ENCODE assay signal across 8 cellular contexts in the genomic region with DNA sequence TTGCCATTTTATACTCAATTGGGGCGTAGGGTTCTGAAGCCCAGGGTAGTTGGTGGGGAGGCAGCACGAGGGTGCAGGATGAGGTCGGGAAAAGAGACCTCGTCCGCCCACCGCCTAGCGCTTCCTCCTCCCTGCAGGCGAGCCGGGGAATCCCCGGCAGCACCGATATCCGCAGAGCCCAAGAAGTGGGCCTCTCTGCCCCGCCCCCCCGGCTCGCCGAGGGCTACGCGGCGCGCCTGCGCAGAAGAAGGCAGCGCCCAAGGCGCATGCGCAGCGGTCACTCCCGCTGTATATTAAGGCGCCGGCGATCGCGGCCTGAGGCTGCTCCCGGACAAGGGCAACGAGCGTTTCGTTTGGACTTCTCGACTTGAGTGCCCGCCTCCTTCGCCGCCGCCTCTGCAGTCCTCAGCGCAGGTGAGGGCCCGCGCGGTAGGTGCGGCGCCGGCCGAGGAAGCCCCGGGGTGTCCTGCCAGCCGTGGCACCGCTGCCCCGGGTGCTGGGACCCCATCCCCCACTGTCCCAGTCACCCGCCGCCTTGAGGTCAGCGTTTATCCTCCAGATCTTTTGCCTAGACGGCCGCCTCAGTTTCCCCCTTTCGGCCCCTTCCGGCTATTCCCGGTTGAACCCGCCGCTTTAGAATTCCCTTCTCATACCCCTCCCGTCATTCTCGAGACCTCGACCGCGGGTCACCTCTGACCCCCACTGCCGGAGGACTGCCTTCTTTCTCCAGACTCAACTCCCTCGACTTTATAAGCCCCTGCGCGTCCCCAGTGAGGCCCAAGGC. TPM values are rescaled to one million over a fixed set of nuclear protein-coding genes. Genes with fewer than 3 reads are reported as not detected.
A peak's percentile ranks its signal among the peaks of the same experiment; 100 is the strongest.
DNase-seq lines count a peak whose midpoint lies in the region; ATAC-seq and TF ChIP-seq lines count a peak whose summit lies in the region.

Gene ALAS1 (plus strand): TSS at position 319 of the 784 bp plus-strand sequence. CDS start 1,082 bp downstream, outside the sequence.

- no peaks in the 10 kb centered on the region for H3K9me3 ChIP-seq in transverse colon

- peaks cover 62% of the 10 kb centered on the region for H3K4me1 Mint-ChIP-seq in activated naive CD8-positive, alpha-beta T cell treated with anti-CD3 and anti-CD28 coated beads, Interleukin-2, amount 50 U/mL, for 24 hours

- intact Hi-C loops in cardiac septum (cut with DNase I) = loop anchor here (2.0 kb wide), 1 partner anchor 43 kb away; the partner anchor contains the start of gene POC1A
- intact Hi-C loops in transverse colon (cut with DNase I; ENCODE audit: low total_unique reads) = no loop called here

- peaks cover 0 to 11% (median 4%) of the 10 kb centered on the region in 4 donors for H3K36me3 ChIP-seq in transverse colon

- TF ChIP-seq CTCF in GM12874 (IDR thresholded peaks at IDR 0.05; ENCODE audit: insufficient read depth, low read depth, low read length) = 0 out of 2 replicates have a peak, but pooled peaks have one; percentile 7
- TF ChIP-seq CTCF in transverse colon (IDR thresholded peaks at IDR 0.05) = peak in 3 of 5 experiments; percentile 15 to 59 (median 37)

- 0% methylated on average over 9 to 53 of the region's 71 CpGs for WGBS in transverse colon (ENCODE audit: low coverage in 1 of 2), 2 donors

- DNase-seq in NCI-H1105 treated with DMSO at 0.1 percent for 48 hours (lab: John Stamatoyannopoulos, UW) = peak; percentile 66
- peak; percentile 85 for DNase-seq in SW480 (ENCODE audit: low spot score)
- DNase-seq in activated naive CD8-positive, alpha-beta T cell treated with anti-CD3 and anti-CD28 coated beads, Interleukin-2, amount 50 U/mL, for 24 hours = peak; percentile 97
- peak; percentile 96 for DNase-seq in cardiac septum (ENCODE audit: low spot score)
- DNase-seq in pons (ENCODE audit: low spot score) = peak; percentile 90
- peak; percentile 96 for DNase-seq in transverse colon

- H3K27me3 Mint-ChIP-seq in activated naive CD8-positive, alpha-beta T cell treated with anti-CD3 and anti-CD28 coated beads, Interleukin-2, amount 50 U/mL, for 24 hours = no peaks in the 10 kb centered on the region

- H3K36me3 Mint-ChIP-seq in activated naive CD8-positive, alpha-beta T cell treated with anti-CD3 and anti-CD28 coated beads, Interleukin-2, amount 50 U/mL, for 24 hours (ENCODE audit: low read depth) = peaks cover 30% of the 10 kb centered on the region

- in situ Hi-C loops in transverse colon (cut with MboI; ENCODE audit: low pct_ligation_motif_present in 1 of 4, low pct_unique_long_range_greater_than_20kb in 1 of 4, low sequenced_read_pairs in 3 of 4) = no loop called here

- no peaks in the 10 kb centered on the region for H3K27me3 ChIP-seq in transverse colon

- peak within 1 kb of the TSS; percentile 65 to 99 (median 80) for H3K4me3 ChIP-seq in transverse colon

- peak within 1 kb of the TSS; percentile 89 for H3K27ac Mint-ChIP-seq in activated naive CD8-positive, alpha-beta T cell treated with anti-CD3 and anti-CD28 coated beads, Interleukin-2, amount 50 U/mL, for 24 hours

- ATAC-seq in HG02642 (IDR thresholded peaks at IDR 0.05; ENCODE audit: poor library complexity, unreplicated experiment) = peak; percentile 78
- peak; percentile 95 for ATAC-seq in activated naive CD8-positive, alpha-beta T cell treated with anti-CD3 and anti-CD28 coated beads, Interleukin-2, amount 50 U/mL, for 24 hours

- peak within 1 kb of the TSS; percentile 87 to 93 (median 89) for H3K27ac ChIP-seq in transverse colon

- H3K4me3 Mint-ChIP-seq in activated naive CD8-positive, alpha-beta T cell treated with anti-CD3 and anti-CD28 coated beads, Interleukin-2, amount 50 U/mL, for 24 hours = peak within 1 kb of the TSS; percentile 94

- TF ChIP-seq EP300 in transverse colon (IDR thresholded peaks at IDR 0.05; ENCODE audit: low read depth) = peak; percentile 5

- peaks cover 20 to 82% (median 33%) of the 10 kb centered on the region in 4 donors for H3K4me1 ChIP-seq in transverse colon

- H3K9me3 Mint-ChIP-seq in activated naive CD8-positive, alpha-beta T cell treated with anti-CD3 and anti-CD28 coated beads, Interleukin-2, amount 50 U/mL, for 24 hours = no peaks in the 10 kb centered on the region

- peak; percentile 97 for TF ChIP-seq POLR2A in transverse colon (IDR thresholded peaks at IDR 0.05)

RNA-seq across cellular contexts. Expression of gene ALAS1, which starts in this region (rescaled TPM):
- total RNA-seq in cardiac septum (154 TPM), transverse colon (100 to 1,000 TPM in 1 of 4 donors, 10 to 100 TPM in 3; 70.1 to 101 (median 84.0) TPM)

Comparison
In these comparisons a context has a peak if more than half of its experiments do, and no peak if none do; other contexts are left out.
1. Peak in every context shown above with its lines: DNase-seq, ATAC-seq, H3K4me3 ChIP-seq and H3K27ac ChIP-seq.